24 cellular contexts compared by ENCODE assay signal in the genomic region with DNA sequence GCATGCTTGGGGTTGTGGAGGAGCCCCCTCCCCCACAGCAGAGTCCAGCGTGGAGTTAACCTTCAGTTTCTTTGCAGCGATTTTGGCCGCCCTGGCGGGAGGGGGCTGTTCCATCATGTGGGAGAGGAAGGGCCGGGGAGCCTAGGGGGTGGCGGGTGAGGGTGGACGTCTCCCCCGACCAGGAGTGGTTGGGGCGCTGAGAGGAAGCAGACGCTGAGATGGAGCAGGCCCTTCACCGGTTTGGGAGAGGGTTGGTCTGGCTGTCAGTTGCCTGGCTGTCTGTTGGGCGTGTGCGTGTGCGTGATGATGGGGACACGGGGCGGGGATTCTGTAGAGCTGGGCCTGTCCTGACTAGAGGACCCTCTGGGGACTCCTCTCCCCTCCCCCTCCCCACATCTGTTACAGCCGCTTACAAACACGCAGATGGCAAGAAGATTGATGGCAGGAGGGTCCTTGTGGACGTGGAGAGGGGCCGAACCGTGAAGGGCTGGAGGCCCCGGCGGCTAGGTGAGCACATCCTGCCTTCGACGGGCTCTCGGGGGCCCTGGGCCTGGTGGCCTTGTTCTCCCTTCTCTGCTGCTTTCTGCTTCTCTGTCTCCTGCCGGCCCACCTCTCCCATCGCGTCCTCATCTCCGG. TPM values are rescaled to one million over a fixed set of nuclear protein-coding genes. Genes with fewer than 3 reads are reported as not detected.
DNase-seq lines count a peak whose midpoint lies in the region; ATAC-seq and FAIRE-seq lines count a peak whose summit lies in the region.
"Had no signal": no experiment of that assay in that cellular context is flagged by ENCODE, and none has a peak within 500 bp of the region (broad histone marks: within the 10 kb centered on the region; RNA-seq: fewer than 3 reads in every experiment).

No MANE protein-coding gene starts in this region.

- H3K9me3 Mint-ChIP-seq in central memory CD8-positive, alpha-beta T cell, result no peaks in the 10 kb centered on the region
- H3K9me3 Mint-ChIP-seq in activated CD4-positive, alpha-beta T cell treated with anti-CD3 and anti-CD28 coated beads for 36 hours (ENCODE audit: low read depth), result no peaks in the 10 kb centered on the region
- H3K9me3 Mint-ChIP-seq: CD8-positive, alpha-beta T cell; immature natural killer cell; T-helper 2 cell treated with Interferon-gamma antibody and Interleukin-4, amounts not matched to agents 5 μg/mL and 100 μg/mL, for 36 hours had no signal

- POLR2A ChIA-PET in activated CD4-positive, alpha-beta T cell treated with anti-CD3 and anti-CD28 coated beads for 36 hours (lab: Charles Lee), result interaction anchor here (0.6 to 1.3 kb wide), 2 partner anchors 10 to 128 kb away, joined by 3 to 6 read pairs; partner anchors contain the start of gene LIN7B

- peak; percentile 52 for DNase-seq in activated CD8-positive, alpha-beta memory T cell treated with anti-CD3 and anti-CD28 coated beads, Interleukin-2, amount 50 U/mL, for 48 hours
- DNase-seq in activated CD8-positive, alpha-beta memory T cell treated with anti-CD3 and anti-CD28 coated beads for 24 hours, result no peak
- peak; percentile 94 for DNase-seq in NCI-H2171 treated with DMSO at 0.1 percent for 48 hours (lab: John Stamatoyannopoulos, UW)
- no peak for DNase-seq in central memory CD8-positive, alpha-beta T cell (ENCODE audit: low spot score in 2 of 2)
- DNase-seq in retina, result peak; percentile 41
- no peak for DNase-seq in DMS53 (lab: John Stamatoyannopoulos, UW)
- DNase-seq in GM19239 (ENCODE audit: insufficient read length, low spot score), result no peak
- DNase-seq in activated CD4-positive, alpha-beta T cell treated with anti-CD3 and anti-CD28 coated beads for 36 hours, result no peak
- DNase-seq: activated effector memory CD4-positive, alpha-beta T cell treated with Interleukin-2 at 50 U/mL for 16 hours; amygdala; CD8-positive, alpha-beta T cell; immature natural killer cell; KBM-7; lower lobe of right lung; NCI-H1930; NCI-H510A; SIG-M5; spleen had no signal

- peaks cover 56% of the 10 kb centered on the region for H3K36me3 Mint-ChIP-seq in central memory CD8-positive, alpha-beta T cell (ENCODE audit: insufficient read depth)
- peaks cover 54% of the 10 kb centered on the region for H3K36me3 Mint-ChIP-seq in activated CD4-positive, alpha-beta T cell treated with anti-CD3 and anti-CD28 coated beads for 36 hours (ENCODE audit: low read depth)

- H3K4me1 Mint-ChIP-seq in central memory CD8-positive, alpha-beta T cell, result peaks cover 27% of the 10 kb centered on the region
- peaks cover 2% of the 10 kb centered on the region for H3K4me1 Mint-ChIP-seq in activated CD4-positive, alpha-beta T cell treated with anti-CD3 and anti-CD28 coated beads for 36 hours

- no peak for ATAC-seq in central memory CD8-positive, alpha-beta T cell (replicated peaks; ENCODE audit: extremely low read depth, poor library complexity, severe bottlenecking)
- ATAC-seq in activated CD4-positive, alpha-beta T cell treated with anti-CD3 and anti-CD28 coated beads for 36 hours, result no peak
- ATAC-seq: A549; activated CD4-positive, CD25-positive, alpha-beta regulatory T cell treated with anti-CD3 and anti-CD28 coated beads, Interleukin-2, amount 50 U/mL, for 24 hours; CD8-positive, alpha-beta T cell; heart left ventricle had no signal

- H3K27ac Mint-ChIP-seq in central memory CD8-positive, alpha-beta T cell (ENCODE audit: low read depth), result peak overlapping the region; percentile 42
- no peak overlapping the region for H3K27ac Mint-ChIP-seq in activated CD4-positive, alpha-beta T cell treated with anti-CD3 and anti-CD28 coated beads for 36 hours
- H3K27ac Mint-ChIP-seq: CD8-positive, alpha-beta T cell; T-helper 2 cell treated with Interferon-gamma antibody and Interleukin-4, amounts not matched to agents 5 μg/mL and 100 μg/mL, for 36 hours had no signal

- no peaks in the 10 kb centered on the region for H3K27me3 Mint-ChIP-seq in central memory CD8-positive, alpha-beta T cell
- H3K27me3 Mint-ChIP-seq in activated CD4-positive, alpha-beta T cell treated with anti-CD3 and anti-CD28 coated beads for 36 hours, result no peaks in the 10 kb centered on the region

- H3K4me3 Mint-ChIP-seq in central memory CD8-positive, alpha-beta T cell, result no peak overlapping the region
- no peak overlapping the region for H3K4me3 Mint-ChIP-seq in activated CD4-positive, alpha-beta T cell treated with anti-CD3 and anti-CD28 coated beads for 36 hours
- H3K4me3 Mint-ChIP-seq: CD8-positive, alpha-beta T cell; immature natural killer cell; T-helper 2 cell treated with Interferon-gamma antibody and Interleukin-4, amounts not matched to agents 5 μg/mL and 100 μg/mL, for 36 hours had no signal

- FAIRE-seq in GM19239 (lab: Jason Lieb, UNC), result no peak

- CTCF ChIA-PET in activated CD4-positive, alpha-beta T cell treated with anti-CD3 and anti-CD28 coated beads for 36 hours (lab: Charles Lee), result interaction anchor here (0.9 to 3.0 kb wide), 4 partner anchors 8 to 37 kb away, joined by 3 to 49 read pairs (median 13); partner anchors contain the start of gene LIN7B

- intact Hi-C loops in activated CD4-positive, alpha-beta T cell treated with anti-CD3 and anti-CD28 coated beads for 36 hours (cut with DNase I, micrococcal nuclease), result no loop called here

RNA-seq across cellular contexts. Expression of gene LIN7B, which starts 9.8 kb away (rescaled TPM):
- total RNA-seq in activated CD4-positive, alpha-beta T cell treated with anti-CD3 and anti-CD28 coated beads for 36 hours, result 1 to 10 TPM; 3.5 to 4.3 TPM

RNA-seq across cellular contexts. Expression of gene C19orf73, which starts 14.6 kb away (rescaled TPM):
- 1 to 10 TPM; 1.7 to 2.0 TPM for total RNA-seq in activated CD4-positive, alpha-beta T cell treated with anti-CD3 and anti-CD28 coated beads for 36 hours

RNA-seq across cellular contexts. Expression of gene PPFIA3, which starts 15.0 kb away (rescaled TPM):
- total RNA-seq in activated CD4-positive, alpha-beta T cell treated with anti-CD3 and anti-CD28 coated beads for 36 hours, result 1 to 10 TPM; 5.4 to 6.1 TPM

RNA-seq across cellular contexts. Expression of gene SNRNP70, which starts 19.1 kb away (rescaled TPM):
- 100 to 1,000 TPM; 225 to 306 TPM for total RNA-seq in activated CD4-positive, alpha-beta T cell treated with anti-CD3 and anti-CD28 coated beads for 36 hours

RNA-seq across cellular contexts. Expression of gene KCNA7, which starts 31.8 kb away (rescaled TPM):
- total RNA-seq in activated CD4-positive, alpha-beta T cell treated with anti-CD3 and anti-CD28 coated beads for 36 hours, result not detected
- total RNA-seq: CD8-positive, alpha-beta T cell; lower lobe of right lung; OCI-LY7; prostate gland; spleen had no signal

Comparison
In these comparisons a context has a peak if more than half of its experiments do, and no peak if none do; other contexts are left out.
1. DNase-seq: peak in activated CD8-positive, alpha-beta memory T cell treated with anti-CD3 and anti-CD28 coated beads, Interleukin-2, amount 50 U/mL, for 48 hours (single experiment), NCI-H2171 treated with DMSO at 0.1 percent for 48 hours (single experiment) and retina (single experiment); none in activated CD8-positive, alpha-beta memory T cell treated with anti-CD3 and anti-CD28 coated beads for 24 hours (single experiment), central memory CD8-positive, alpha-beta T cell (0 of 2), DMS53 (single experiment), GM19239 (single experiment) and activated CD4-positive, alpha-beta T cell treated with anti-CD3 and anti-CD28 coated beads for 36 hours (single experiment).